In the genomic region with DNA sequence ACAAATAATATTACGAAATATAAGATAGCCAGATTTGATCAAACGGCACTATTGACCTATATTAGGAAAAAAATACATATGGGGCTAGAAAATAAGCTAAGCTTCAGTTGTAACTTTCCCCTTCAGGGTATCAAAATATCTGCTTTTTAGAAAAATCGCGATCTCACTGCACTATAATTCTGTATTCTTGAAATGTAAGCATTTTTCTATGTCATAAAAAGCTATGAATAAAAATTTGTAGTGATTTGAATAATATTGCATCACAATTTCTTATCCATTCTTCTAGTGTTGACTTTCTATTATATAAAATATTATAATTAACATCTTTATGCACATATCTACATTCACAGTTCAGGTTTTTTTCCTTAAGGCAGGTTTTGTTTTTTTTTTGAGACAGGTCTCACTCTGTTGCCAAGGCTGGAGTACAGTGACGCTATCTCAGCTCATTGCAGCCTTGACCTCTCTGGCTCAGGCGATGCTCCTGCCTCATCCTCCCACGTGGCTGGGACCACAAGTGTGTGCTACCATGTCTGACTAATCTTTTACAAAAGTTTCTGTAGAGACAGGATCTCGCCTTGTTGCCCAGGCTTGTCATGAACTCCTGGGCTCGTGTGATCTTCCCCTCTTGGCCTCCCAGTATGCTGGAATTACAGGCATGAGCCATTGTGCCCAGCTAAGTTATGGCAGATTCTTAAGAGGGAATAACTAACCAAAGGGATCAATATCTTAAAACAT, we compare ENCODE assay signal across 32 cellular contexts.
"Had no signal": no experiment of that assay in that cellular context is flagged by ENCODE, and none has a peak within 500 bp of the region (broad histone marks: within the 10 kb centered on the region; RNA-seq: fewer than 3 reads in every experiment).

No MANE protein-coding gene starts in this region.

- H3K4me3 Mint-ChIP-seq: activated B cell treated with CpG ODN at 0.5 μM for 24 hours; memory B cell; naive thymus-derived CD4-positive, alpha-beta T cell; stimulated activated memory B cell treated with anti-CD40 and anti-IgM and Interleukin-4, amounts not matched to agents 10 μg/mL and 1 μg/mL and 100 μg/mL, for 72 hours had no signal

- H3K27ac ChIP-seq: cardiac muscle cell, colonic mucosa, ovary, psoas muscle, stomach, thyroid gland, upper lobe of left lung, vagina had no signal

- H3K4me1 ChIP-seq: colonic mucosa, psoas muscle, stomach, thyroid gland, upper lobe of left lung, vagina had no signal

- H3K27me3 Mint-ChIP-seq: activated B cell treated with CpG ODN at 0.5 μM for 24 hours; memory B cell; naive thymus-derived CD4-positive, alpha-beta T cell; stimulated activated memory B cell treated with anti-CD40 and anti-IgM and Interleukin-4, amounts not matched to agents 10 μg/mL and 1 μg/mL and 100 μg/mL, for 72 hours had no signal

- ATAC-seq: left colon; naive thymus-derived CD4-positive, alpha-beta T cell; psoas muscle; SK-N-SH treated with all-trans-retinoic acid at 6 μM for 48 hours; stimulated activated memory B cell treated with anti-CD40 and anti-IgM and Interleukin-4, amounts not matched to agents 10 μg/mL and 1 μg/mL and 100 μg/mL, for 72 hours had no signal

- H3K9me3 ChIP-seq: colonic mucosa, ovary, psoas muscle, stomach, thyroid gland, upper lobe of left lung, vagina had no signal

- DNase-seq: activated B cell treated with CpG ODN at 0.5 μM for 24 hours; activated CD4-positive, alpha-beta T cell treated with anti-CD3 and anti-CD28 coated beads for 4 hours; activated CD4-positive, alpha-beta T cell treated with anti-CD3 and anti-CD28 coated beads, Interleukin-2, amount 50 U/mL, for 48 hours; activated CD8-positive, alpha-beta memory T cell treated with anti-CD3 and anti-CD28 coated beads, Interleukin-2, amount 50 U/mL, for 48 hours; activated naive CD4-positive, alpha-beta T cell treated with Interleukin-2 at 50 U/mL for 16 hours; anterior cingulate cortex; cerebellar nuclear complex; colonic mucosa; effector CD8-positive, alpha-beta T cell; erythroblast; head of caudate nucleus; hippocampal formation; kidney; left colon; midbrain; naive thymus-derived CD4-positive, alpha-beta T cell; ovary; psoas muscle; stimulated activated CD4-positive, alpha-beta T cell treated with anti-CD3 and anti-CD28 coated beads, Interleukin-1b, Interleukin-23, amount 100 ng/mL, for 48 hours; stimulated activated CD4-positive, alpha-beta T cell treated with anti-CD3 and anti-CD28 coated beads, Interleukin-4, amount 100 ng/mL, for 4 hours; stimulated activated CD8-positive, alpha-beta memory T cell treated with anti-CD3 and anti-CD28 coated beads, Interleukin-4, amount 100 ng/mL, for 48 hours; stomach; T-helper 2 cell; thyroid gland; upper lobe of left lung had no signal

- H3K9me3 Mint-ChIP-seq: activated B cell treated with CpG ODN at 0.5 μM for 24 hours; memory B cell; naive thymus-derived CD4-positive, alpha-beta T cell; stimulated activated memory B cell treated with anti-CD40 and anti-IgM and Interleukin-4, amounts not matched to agents 10 μg/mL and 1 μg/mL and 100 μg/mL, for 72 hours had no signal

- H3K27me3 ChIP-seq: cardiac muscle cell, colonic mucosa, ovary, stomach, thyroid gland, upper lobe of left lung, vagina had no signal

- H3K4me3 ChIP-seq: cardiac muscle cell, colonic mucosa, ovary, psoas muscle, smooth muscle cell, stomach, thyroid gland, upper lobe of left lung, vagina had no signal

- H3K4me1 Mint-ChIP-seq: activated B cell treated with CpG ODN at 0.5 μM for 24 hours; memory B cell; stimulated activated memory B cell treated with anti-CD40 and anti-IgM and Interleukin-4, amounts not matched to agents 10 μg/mL and 1 μg/mL and 100 μg/mL, for 72 hours had no signal

- H3K36me3 ChIP-seq: colonic mucosa, ovary had no signal

- FAIRE-seq: endometrium, kidney had no signal

- H3K27ac Mint-ChIP-seq: activated B cell treated with CpG ODN at 0.5 μM for 24 hours, memory B cell had no signal
